12 cellular contexts compared by ENCODE assay signal in the genomic region with DNA sequence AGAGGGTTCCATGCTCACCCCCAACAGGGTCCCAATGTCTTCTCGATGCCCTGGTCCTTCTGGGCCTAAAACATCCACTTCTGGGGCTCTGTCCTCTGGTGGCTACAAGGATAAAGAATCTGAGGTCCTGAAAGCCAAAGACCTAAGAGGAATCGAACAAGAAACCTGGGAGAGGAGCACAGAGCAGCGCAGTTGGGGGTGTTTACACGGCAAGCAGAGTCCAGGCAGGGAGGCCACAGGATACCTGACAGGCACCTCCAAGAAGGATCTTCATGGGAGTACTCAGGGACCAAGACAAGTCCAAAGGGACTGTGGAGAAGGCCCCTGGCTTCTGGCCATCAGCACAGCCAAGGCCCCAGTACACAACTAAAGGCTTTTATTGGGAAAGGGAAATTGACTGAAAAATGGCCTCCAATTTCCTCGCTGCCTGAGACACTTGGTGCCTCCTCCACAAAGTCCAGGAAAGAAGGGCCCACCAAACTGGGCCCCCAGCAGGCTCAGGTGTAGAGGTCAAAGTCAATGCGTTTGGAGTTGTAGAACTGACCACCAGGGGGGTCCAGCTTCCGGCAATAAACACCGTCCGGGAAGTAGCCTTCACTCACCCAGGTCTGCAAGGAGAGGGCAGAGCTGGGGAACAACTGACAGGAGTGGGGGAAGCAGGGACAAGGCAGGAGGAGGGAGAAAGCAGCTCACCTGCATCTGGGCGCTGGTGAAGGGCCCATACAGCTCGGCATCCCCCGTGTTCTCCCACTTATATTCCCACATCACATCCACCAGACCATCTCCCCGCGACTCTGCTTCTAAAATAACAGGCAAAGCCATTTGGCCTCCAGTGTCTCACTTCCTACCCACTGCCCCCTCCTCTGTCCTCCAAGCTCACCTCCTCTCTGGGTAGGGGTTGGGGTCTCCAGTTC. TPM values are rescaled to one million over a fixed set of nuclear protein-coding genes. Genes with fewer than 3 reads are reported as not detected.
DNase-seq lines count a peak whose midpoint lies in the region; ATAC-seq and TF ChIP-seq lines count a peak whose summit lies in the region.
"Had no signal": no experiment of that assay in that cellular context is flagged by ENCODE, and none has a peak within 500 bp of the region (broad histone marks: within the 10 kb centered on the region; RNA-seq: fewer than 3 reads in every experiment).

No MANE protein-coding gene starts in this region.

- no peaks in the 10 kb centered on the region for H3K9me3 Mint-ChIP-seq in central memory CD8-positive, alpha-beta T cell
- H3K9me3 Mint-ChIP-seq in naive B cell = no peaks in the 10 kb centered on the region

- no peaks in the 10 kb centered on the region for H3K27me3 Mint-ChIP-seq in central memory CD8-positive, alpha-beta T cell
- no peaks in the 10 kb centered on the region for H3K27me3 Mint-ChIP-seq in naive B cell

- WGBS in heart right ventricle, 2 donors = 81 to 82% methylated on average over 14 of the region's 14 CpGs

- DNase-seq in heart right ventricle = no peak
- DNase-seq in cardiac septum (ENCODE audit: low spot score) = no peak
- no peak for DNase-seq in central memory CD8-positive, alpha-beta T cell (ENCODE audit: low spot score in 2 of 2)
- DNase-seq in naive B cell = no peak
- peak in 1 of 2 donors; percentile 86 for DNase-seq in vagina (ENCODE audit: extremely low spot score in 2 of 2)
- DNase-seq in mesenteric fat pad (ENCODE audit: low spot score) = no peak
- DNase-seq in NCI-H1417 treated with DMSO at 0.1 percent for 48 hours (lab: John Stamatoyannopoulos, UW) = no peak
- DNase-seq: DMS 273 treated with DMSO at 0.1 percent for 48 hours; effector memory CD4-positive, alpha-beta T cell; NCI-H2107 had no signal

- intact Hi-C loops in heart right ventricle (cut with DNase I) = loop anchor here in 2 of 10 donors (10.0 kb wide), 2 partner anchors 52 to 62 kb away; a partner anchor contains a TSS
- intact Hi-C loops in cardiac septum (cut with DNase I) = loop anchor here (5.0 kb wide), 1 partner anchor 45 kb away; a partner anchor contains a TSS
- intact Hi-C loops in vagina (cut with DNase I) = no loop called here

- no peak overlapping the region for H3K4me3 ChIP-seq in heart right ventricle
- no peak overlapping the region for H3K4me3 ChIP-seq in vagina

- H3K27me3 ChIP-seq in heart right ventricle = no peaks in the 10 kb centered on the region
- no peaks in the 10 kb centered on the region for H3K27me3 ChIP-seq in vagina

- H3K4me1 ChIP-seq in heart right ventricle (peaks cover 26 to 51% (median 40%) of the 10 kb centered on the region in 9 donors), vagina (peaks cover 51% of the 10 kb centered on the region)

- TF ChIP-seq CTCF in heart right ventricle (IDR thresholded peaks at IDR 0.05) = peak in 4 of 9 donors; percentile 9 to 23 (median 14)
- TF ChIP-seq CTCF in vagina (IDR thresholded peaks at IDR 0.05) = no peak

- H3K4me1 Mint-ChIP-seq in central memory CD8-positive, alpha-beta T cell = peaks cover 75% of the 10 kb centered on the region
- H3K4me1 Mint-ChIP-seq in naive B cell = peaks cover 55 to 84% (median 61%) of the 10 kb centered on the region in 3 donors

- H3K36me3 Mint-ChIP-seq in central memory CD8-positive, alpha-beta T cell (ENCODE audit: insufficient read depth) = peaks cover 39% of the 10 kb centered on the region
- H3K36me3 Mint-ChIP-seq in naive B cell = no peaks in the 10 kb centered on the region

- H3K27ac Mint-ChIP-seq in central memory CD8-positive, alpha-beta T cell (ENCODE audit: low read depth) = peak overlapping the region; percentile 32
- peak overlapping the region in 3 of 6 donors; percentile 40 to 58 (median 54) for H3K27ac Mint-ChIP-seq in naive B cell

- no peak for TF ChIP-seq POLR2A in vagina (IDR thresholded peaks at IDR 0.05)

- H3K4me3 Mint-ChIP-seq in central memory CD8-positive, alpha-beta T cell = no peak overlapping the region
- H3K4me3 Mint-ChIP-seq in naive B cell = peak overlapping the region; percentile 30 to 98 (median 74)

- H3K27ac ChIP-seq in heart right ventricle (peak overlapping the region in 9 of 10 donors; percentile 32 to 99 (median 58)), vagina (peak overlapping the region; percentile 31)

- ATAC-seq in heart right ventricle = no peak
- ATAC-seq in central memory CD8-positive, alpha-beta T cell (replicated peaks; ENCODE audit: extremely low read depth, poor library complexity, severe bottlenecking) = no peak
- no peak for ATAC-seq in naive B cell (ENCODE audit: low read depth in 2 of 2)
- no peak for ATAC-seq in GM18907 (IDR thresholded peaks at IDR 0.05; ENCODE audit: unreplicated experiment)

- H3K9me3 ChIP-seq in heart right ventricle (no peaks in the 10 kb centered on the region), vagina (no peaks in the 10 kb centered on the region)

- H3K36me3 ChIP-seq in heart right ventricle (peaks cover 0 to 58% (median 28%) of the 10 kb centered on the region in 9 donors), vagina (peaks cover 0 to 28% of the 10 kb centered on the region in 2 donors)

RNA-seq across cellular contexts. Expression of a gene that starts 2.4 kb away (rescaled TPM):
- total RNA-seq in heart right ventricle (10 to 100 TPM; 34.9 to 48.8 (median 38.8) TPM), cardiac septum (41.7 TPM), vagina (29.2 TPM), mesenteric fat pad (57.4 TPM)
- polyA plus RNA-seq in heart right ventricle (10 to 100 TPM; 19.9 to 47.7 TPM), naive B cell (ENCODE audit: low read depth in 6 of 6) (10 to 100 TPM; 24.2 to 36.1 (median 29.7) TPM)

RNA-seq across cellular contexts. Expression of a gene that starts 17.5 kb away (rescaled TPM):
- total RNA-seq in heart right ventricle = 10 to 100 TPM; 18.0 to 27.7 (median 22.2) TPM
- 10 to 100 TPM; 25.1 to 30.0 TPM for polyA plus RNA-seq in heart right ventricle
- 23.7 TPM for total RNA-seq in cardiac septum
- polyA plus RNA-seq in naive B cell (ENCODE audit: low read depth in 6 of 6) = 10 to 100 TPM in 3 of 6 donors, 1 to 10 TPM in 3; 6.2 to 16.9 (median 9.7) TPM
- 42.2 TPM for total RNA-seq in vagina
- total RNA-seq in mesenteric fat pad = 42.1 TPM

RNA-seq across cellular contexts. Expression of a gene that starts 21.9 kb away (rescaled TPM):
- not detected for total RNA-seq in heart right ventricle
- 1 to 10 TPM in 1 of 2 donors, under 1 TPM in 1; 0.41 to 3.7 TPM for polyA plus RNA-seq in heart right ventricle
- total RNA-seq in cardiac septum = 0.59 TPM
- polyA plus RNA-seq in naive B cell (ENCODE audit: low read depth in 6 of 6) = not detected
- total RNA-seq in vagina = not detected
- total RNA-seq in mesenteric fat pad = not detected
- polyA plus RNA-seq: neural cell had no signal

RNA-seq across cellular contexts. Expression of a gene that starts 29.6 kb away (rescaled TPM):
- total RNA-seq in heart right ventricle (1 to 10 TPM in 9 of 10 donors, under 1 TPM in 1; 0.97 to 6.8 (median 1.4) TPM), cardiac septum (2.2 TPM), vagina (3.7 TPM), mesenteric fat pad (2.3 TPM)
- polyA plus RNA-seq in heart right ventricle (1 to 10 TPM in 1 of 2 donors, under 1 TPM in 1; 0.78 to 3.4 TPM), naive B cell (ENCODE audit: low read depth in 6 of 6) (100 to 1,000 TPM; 102 to 145 (median 112) TPM)

RNA-seq across cellular contexts. Expression of a gene that starts 42.5 kb away (rescaled TPM):
- total RNA-seq in heart right ventricle (1 to 10 TPM; 3.2 to 6.6 (median 5.4) TPM), cardiac septum (6.1 TPM), vagina (3.4 TPM), mesenteric fat pad (5.3 TPM)
- polyA plus RNA-seq in heart right ventricle (1 to 10 TPM; 2.2 to 8.0 TPM), naive B cell (ENCODE audit: low read depth in 6 of 6) (1 to 10 TPM; 3.4 to 9.9 (median 7.0) TPM)
